Comparison of ENCODE assay signal across 8 cellular contexts in genomic region chr1:26994020-26994745, GRCh38. TPM values are rescaled to one million over a fixed set of nuclear protein-coding genes. Genes with fewer than 3 reads are reported as not detected.
DNase-seq lines count a peak whose midpoint lies in the region; ATAC-seq and TF ChIP-seq lines count a peak whose summit lies in the region.

No MANE protein-coding gene starts in this region.

- 0 to 1% methylated on average over 71 to 95 of the region's 95 CpGs for WGBS in aorta, 2 donors

- peak overlapping the region in 1 of 2 donors; percentile 56 for H3K9ac ChIP-seq in colonic mucosa (ENCODE audit: low read depth in 2 of 2, low read length in 2 of 2)
- H3K9ac ChIP-seq in mucosa of rectum (ENCODE audit: low read depth in 1 of 2, low read length in 2 of 2) = peak overlapping the region in 1 of 2 donors; percentile 51

- peak overlapping the region; percentile 35 for H3K27ac ChIP-seq in cardiac muscle cell
- H3K27ac ChIP-seq in SJSA1 = no peak overlapping the region
- no peak overlapping the region for H3K27ac ChIP-seq in colonic mucosa
- no peak overlapping the region for H3K27ac ChIP-seq in mucosa of rectum (ENCODE audit: low read depth in 2 of 2, low read length in 2 of 2)
- peak overlapping the region in 1 of 2 donors; percentile 64 for H3K27ac ChIP-seq in aorta (ENCODE audit: low read depth in 1 of 2, low read length in 2 of 2)

- ATAC-seq in Right ventricle myocardium superior (ENCODE audit: poor library complexity) (no peak), aorta (ENCODE audit: low FRiP score) (no peak)

- peak in 1 of 2 donors; percentile 62 for DNase-seq in cardiac muscle cell (ENCODE audit: low read depth in 1 of 2, low spot score in 1 of 2)
- DNase-seq in Right ventricle myocardium superior = no peak
- no peak for DNase-seq in SJSA1 (ENCODE audit: low read depth in 1 of 2, low spot score in 2 of 2)
- DNase-seq in colonic mucosa = no peak
- DNase-seq in aorta = no peak
- DNase-seq in NCI-H446 (lab: John Stamatoyannopoulos, UW) = no peak
- DNase-seq in SW480 (ENCODE audit: low spot score) = no peak

- TF ChIP-seq CTCF in cardiac muscle cell (IDR thresholded peaks at IDR 0.05; ENCODE audit: low read depth, low read length) (no peak), colonic mucosa (IDR thresholded peaks at IDR 0.05) (no peak)

- intact Hi-C loops in Right ventricle myocardium superior (cut with DNase I) (no loop called here), colonic mucosa (cut with DNase I) (no loop called here), aorta (cut with DNase I) (no loop called here)

- H3K4me3 ChIP-seq in cardiac muscle cell = peak overlapping the region; percentile 64
- peak overlapping the region; percentile 70 for H3K4me3 ChIP-seq in SJSA1
- peak overlapping the region; percentile 57 for H3K4me3 ChIP-seq in colonic mucosa
- H3K4me3 ChIP-seq in mucosa of rectum (ENCODE audit: low read length in 2 of 2) = peak overlapping the region; percentile 31 to 43
- H3K4me3 ChIP-seq in aorta (ENCODE audit: low read length in 2 of 2) = peak overlapping the region; percentile 6 to 68

- H3K36me3 ChIP-seq in cardiac muscle cell = no peaks in the 10 kb centered on the region
- peaks cover 5% of the 10 kb centered on the region; the same call in 1 of the 2 replicates for H3K36me3 ChIP-seq in SJSA1
- no peaks in the 10 kb centered on the region for H3K36me3 ChIP-seq in colonic mucosa
- no peaks in the 10 kb centered on the region for H3K36me3 ChIP-seq in mucosa of rectum (ENCODE audit: control insufficient read depth in 2 of 2, insufficient read depth in 2 of 2, low read length in 2 of 2)
- no peaks in the 10 kb centered on the region for H3K36me3 ChIP-seq in aorta (ENCODE audit: control insufficient read depth in 1 of 2, insufficient read depth in 2 of 2, low read length in 1 of 2)

- no peaks in the 10 kb centered on the region for H3K9me3 ChIP-seq in cardiac muscle cell (ENCODE audit: low read depth)
- H3K9me3 ChIP-seq in SJSA1 (replicated peaks) = no peaks in the 10 kb centered on the region; the same call in 1 of the 2 replicates
- H3K9me3 ChIP-seq in colonic mucosa = no peaks in the 10 kb centered on the region
- H3K9me3 ChIP-seq in mucosa of rectum (ENCODE audit: control insufficient read depth in 2 of 2, low read length in 2 of 2) = no peaks in the 10 kb centered on the region
- H3K9me3 ChIP-seq in aorta (ENCODE audit: control insufficient read depth, low read length) = no peaks in the 10 kb centered on the region

- H3K27me3 ChIP-seq in cardiac muscle cell (peaks cover 25% of the 10 kb centered on the region), SJSA1 (replicated peaks) (0 out of 2 replicates have a peak, but pooled peaks cover 6% of the 10 kb centered on the region), colonic mucosa (peaks cover 44% of the 10 kb centered on the region), mucosa of rectum (ENCODE audit: control insufficient read depth in 2 of 2, insufficient read depth in 2 of 2, low read length in 2 of 2) (peaks cover 37 to 38% of the 10 kb centered on the region in 2 donors), aorta (ENCODE audit: control insufficient read depth in 1 of 2, insufficient read depth in 2 of 2, low read length in 1 of 2) (peaks cover 0 to 2% of the 10 kb centered on the region in 2 donors)

- H3K4me1 ChIP-seq in cardiac muscle cell (ENCODE audit: low read depth) = peaks cover 16% of the 10 kb centered on the region
- peaks cover 62% of the 10 kb centered on the region for H3K4me1 ChIP-seq in SJSA1 (replicated peaks)
- H3K4me1 ChIP-seq in colonic mucosa = peaks cover 4% of the 10 kb centered on the region
- peaks cover 8 to 10% of the 10 kb centered on the region in 2 donors for H3K4me1 ChIP-seq in mucosa of rectum (ENCODE audit: control insufficient read depth in 2 of 2, insufficient read depth in 2 of 2, low read length in 2 of 2)
- no peaks in the 10 kb centered on the region for H3K4me1 ChIP-seq in aorta (ENCODE audit: control insufficient read depth in 1 of 2, insufficient read depth in 2 of 2, low read length in 2 of 2)

RNA-seq across cellular contexts. Expression of gene TRNP1, which starts 0.7 kb away (rescaled TPM):
- 61.7 and 63.7 TPM in 2 replicates for total RNA-seq in cardiac muscle cell
- polyA plus RNA-seq in cardiac muscle cell = 42.9 and 55.5 TPM in 2 replicates
- 31.7 TPM for total RNA-seq in Right ventricle myocardium superior
- total RNA-seq in SJSA1 (2014; rRNA removed; shearing (Covaris generic)) = 6.5 and 7.5 TPM in 2 replicates
- total RNA-seq in colonic mucosa = 1 to 10 TPM; 2.5 to 2.7 TPM
- 10 to 100 TPM; 15.0 to 16.3 TPM for total RNA-seq in aorta
- 10 to 100 TPM; 15.2 to 30.8 TPM for polyA plus RNA-seq in aorta

RNA-seq across cellular contexts. Expression of gene TENT5B, which starts 18.5 kb away (rescaled TPM):
- 8.8 and 9.4 TPM in 2 replicates for total RNA-seq in cardiac muscle cell
- polyA plus RNA-seq in cardiac muscle cell = 6.8 and 8.5 TPM in 2 replicates
- 34.6 TPM for total RNA-seq in Right ventricle myocardium superior
- 10.7 and 11.3 TPM in 2 replicates for total RNA-seq in SJSA1 (2014; rRNA removed; shearing (Covaris generic))
- total RNA-seq in colonic mucosa = 1 to 10 TPM; 1.0 to 3.8 TPM
- total RNA-seq in aorta = 10 to 100 TPM; 20.6 to 73.9 TPM
- 10 to 100 TPM; 10.4 to 23.7 TPM for polyA plus RNA-seq in aorta

RNA-seq across cellular contexts. Expression of gene KDF1, which starts 33.9 kb away (rescaled TPM):
- total RNA-seq in cardiac muscle cell = 0.63 and 0.67 TPM in 2 replicates
- 0.35 and 0.37 TPM in 2 replicates for polyA plus RNA-seq in cardiac muscle cell
- 0.35 TPM for total RNA-seq in Right ventricle myocardium superior
- total RNA-seq in SJSA1 (2014; rRNA removed; shearing (Covaris generic)) = not detected in 2 replicates
- 10 to 100 TPM; 23.2 to 27.3 TPM for total RNA-seq in colonic mucosa
- total RNA-seq in aorta = not detected
- 1 to 10 TPM in 1 of 2 donors, under 1 TPM in 1; 0.23 to 1.6 TPM for polyA plus RNA-seq in aorta

Comparison
In these comparisons a context has a peak if more than half of its experiments do, and no peak if none do; other contexts are left out.
1. RNA of gene KDF1, which starts 33.9 kb away (total RNA-seq): 23.2 to 27.3 TPM in colonic mucosa; 0.63 to 0.67 TPM in cardiac muscle cell, 0.35 TPM in Right ventricle myocardium superior (single experiment), not detected in aorta and not detected in SJSA1; every median in the first group is over 10 times any median in the second.
2. Peak in every context shown above with its lines, with median percentiles within 50 percentile points of each other: H3K4me3 ChIP-seq.